35 cellular contexts compared by ENCODE assay signal in genomic region chr2:31373127-31373526, GRCh38.
"Had no signal": no experiment of that assay in that cellular context is flagged by ENCODE, and none has a peak within 500 bp of the region (broad histone marks: within the 10 kb centered on the region; RNA-seq: fewer than 3 reads in every experiment).

No MANE protein-coding gene starts in this region.

- H3K4me3 ChIP-seq: MG63 had no signal

- H3K27me3 ChIP-seq: MG63 had no signal

- H3K36me3 ChIP-seq: MG63 had no signal

- H3K9me3 ChIP-seq: MG63 had no signal

- DNase-seq: Karpas-422, Kasumi-1, MG63, MM.1S, MV-4-11, NCI-H1048, NCI-H1092, NCI-H1092 treated with DMSO at 0.1 percent for 48 hours, NCI-H1105, NCI-H1105 treated with DMSO at 0.1 percent for 48 hours, NCI-H1417, NCI-H1417 treated with DMSO at 0.1 percent for 48 hours, NCI-H1436, NCI-H1436 treated with DMSO at 0.1 percent for 48 hours, NCI-H146, NCI-H1694, NCI-H1694 treated with DMSO at 0.1 percent for 48 hours, NCI-H187, NCI-H187 treated with DMSO at 0.1 percent for 48 hours, NCI-H1930, NCI-H2029, NCI-H2029 treated with DMSO at 0.1 percent for 48 hours, NCI-H2081, NCI-H2081 treated with DMSO at 0.1 percent for 48 hours, NCI-H2107, NCI-H2171, NCI-H2171 treated with DMSO at 0.1 percent for 48 hours, NCI-H2227 treated with DMSO at 0.1 percent for 48 hours, NCI-H226, NCI-H345, NCI-H446, NCI-H446 treated with DMSO at 0.1 percent for 48 hours, NCI-H510A, NCI-H510A treated with DMSO at 0.1 percent for 48 hours, NCI-H524 had no signal
